ENCODE assay signal across 8 cellular contexts in the genomic region with DNA sequence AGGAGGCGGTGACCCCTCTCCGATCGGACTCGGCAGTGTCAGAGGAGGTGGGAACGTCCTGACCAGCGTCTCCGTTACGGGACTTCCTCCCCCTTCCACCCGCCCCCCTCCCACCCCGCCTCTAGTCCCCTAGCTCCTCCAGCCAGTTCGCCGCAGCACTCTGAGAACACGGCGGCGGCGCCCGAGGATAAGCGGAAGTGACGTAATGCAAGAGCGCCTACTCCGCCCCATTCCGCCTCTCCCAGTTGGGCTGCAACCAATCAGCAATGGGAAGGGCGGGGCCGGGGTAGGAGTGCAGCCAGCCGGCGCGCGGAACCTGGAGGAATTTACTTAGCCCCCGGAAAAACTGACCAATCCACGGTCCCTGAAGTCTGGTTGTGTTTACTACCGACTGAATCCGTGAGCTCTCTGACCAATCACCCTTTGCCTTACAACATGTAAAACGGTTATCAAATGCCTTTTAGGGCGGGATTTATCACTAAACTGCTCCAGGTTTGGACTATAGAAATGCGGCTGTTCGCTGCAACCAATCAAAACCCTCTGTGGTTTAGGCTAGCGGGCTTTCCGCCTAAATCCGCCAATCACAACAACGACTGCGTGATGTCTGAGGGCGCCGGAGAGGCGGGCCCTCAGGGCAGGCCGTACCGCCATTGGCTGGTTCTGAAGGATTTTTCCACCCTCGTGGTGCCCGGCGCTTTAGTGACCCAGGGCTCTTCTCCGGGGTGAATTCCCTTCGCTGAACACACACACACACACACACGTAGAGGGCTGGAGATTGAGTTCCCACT. TPM values are rescaled to one million over a fixed set of nuclear protein-coding genes. Genes with fewer than 3 reads are reported as not detected.
DNase-seq lines count a peak whose midpoint lies in the region; ATAC-seq, FAIRE-seq and TF ChIP-seq lines count a peak whose summit lies in the region.

A gene with protein sequence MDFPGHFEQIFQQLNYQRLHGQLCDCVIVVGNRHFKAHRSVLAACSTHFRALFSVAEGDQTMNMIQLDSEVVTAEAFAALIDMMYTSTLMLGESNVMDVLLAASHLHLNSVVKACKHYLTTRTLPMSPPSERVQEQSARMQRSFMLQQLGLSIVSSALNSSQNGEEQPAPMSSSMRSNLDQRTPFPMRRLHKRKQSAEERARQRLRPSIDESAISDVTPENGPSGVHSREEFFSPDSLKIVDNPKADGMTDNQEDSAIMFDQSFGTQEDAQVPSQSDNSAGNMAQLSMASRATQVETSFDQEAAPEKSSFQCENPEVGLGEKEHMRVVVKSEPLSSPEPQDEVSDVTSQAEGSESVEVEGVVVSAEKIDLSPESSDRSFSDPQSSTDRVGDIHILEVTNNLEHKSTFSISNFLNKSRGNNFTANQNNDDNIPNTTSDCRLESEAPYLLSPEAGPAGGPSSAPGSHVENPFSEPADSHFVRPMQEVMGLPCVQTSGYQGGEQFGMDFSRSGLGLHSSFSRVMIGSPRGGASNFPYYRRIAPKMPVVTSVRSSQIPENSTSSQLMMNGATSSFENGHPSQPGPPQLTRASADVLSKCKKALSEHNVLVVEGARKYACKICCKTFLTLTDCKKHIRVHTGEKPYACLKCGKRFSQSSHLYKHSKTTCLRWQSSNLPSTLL (minus strand): TSS at position 202 of the 788 bp plus-strand sequence. CDS start 22,899 bp downstream, outside the sequence.

- H3K4me1 ChIP-seq in keratinocyte (ENCODE audit: control insufficient read depth, extremely low read depth, insufficient read depth, low read length) = peaks cover 22% of the 10 kb centered on the region

- no peaks in the 10 kb centered on the region for H4K20me1 ChIP-seq in keratinocyte (ENCODE audit: control insufficient read depth, extremely low read depth, insufficient read depth, low read length)

- no peaks in the 10 kb centered on the region for H3K36me3 ChIP-seq in keratinocyte (ENCODE audit: control insufficient read depth in 2 of 2, extremely low read depth in 1 of 2, insufficient read depth in 2 of 2, low read length in 2 of 2)

- no peaks in the 10 kb centered on the region for H3K27me3 ChIP-seq in keratinocyte (ENCODE audit: control insufficient read depth, extremely low read depth, insufficient read depth, low read length)

- TF ChIP-seq CTCF in AG09309 (IDR thresholded peaks at IDR 0.05; ENCODE audit: control insufficient read depth, insufficient read depth, low read depth, low read length, missing control alignments) (no peak), keratinocyte (optimal IDR thresholded peaks at IDR 0.05 in 1 of 3, IDR thresholded peaks at IDR 0.05 in 1 of 3, conservative IDR thresholded peaks at IDR 0.05 in 1 of 3; ENCODE audit: extremely low read depth in 1 of 3, insufficient read depth in 2 of 3, low read length in 3 of 3) (no peak)

- H3K4me2 ChIP-seq in keratinocyte (ENCODE audit: control insufficient read depth, extremely low read depth, insufficient read depth, low read depth, low read length) = peak within 1 kb of the TSS; percentile 96

- H3K27ac ChIP-seq in keratinocyte (ENCODE audit: control insufficient read depth, insufficient read depth, low read length) = peak within 1 kb of the TSS; percentile 95

- H3K4me3 ChIP-seq in AG09309 (ENCODE audit: control insufficient read depth, low read depth, low read length) (peak within 1 kb of the TSS; percentile 71), keratinocyte (ENCODE audit: control insufficient read depth in 2 of 3, extremely low read depth in 1 of 3, insufficient read depth in 2 of 3, low read depth in 1 of 3, low read length in 3 of 3) (peak within 1 kb of the TSS; percentile 82 to 85 (median 84))

- DNase-seq in AG09309 (ENCODE audit: low read depth) (peak; percentile 100), NCI-H446 treated with DMSO at 0.1 percent for 48 hours (lab: John Stamatoyannopoulos, UW) (peak; percentile 99), cerebellar nuclear complex (lab: John Stamatoyannopoulos, UW) (peak; percentile 97 to 99), keratinocyte (ENCODE audit: low read depth, low spot score) (peak; percentile 98)
- peak; percentile 97 to 98 for DNase-seq in stimulated activated CD4-positive, alpha-beta T cell treated with anti-CD3 and anti-CD28 coated beads, Interleukin-15, amount 100 ng/mL, for 1 hour (ENCODE audit: low read depth in 1 of 2, low spot score in 1 of 2)

- FAIRE-seq in keratinocyte (lab: Jason Lieb, UNC) = peak; percentile 84

- no peaks in the 10 kb centered on the region for H3K9me3 ChIP-seq in keratinocyte (ENCODE audit: control insufficient read depth, low read depth, low read length)

- peak within 1 kb of the TSS; percentile 83 for H2AFZ ChIP-seq in keratinocyte (ENCODE audit: control insufficient read depth, low read length)

- ATAC-seq in GM19025 (IDR thresholded peaks at IDR 0.05; ENCODE audit: low read depth, unreplicated experiment) (peak; percentile 83), HG03354 (IDR thresholded peaks at IDR 0.05; ENCODE audit: poor library complexity, severe bottlenecking, unreplicated experiment) (peak; percentile 80)
- ATAC-seq in activated CD4-positive, CD25-positive, alpha-beta regulatory T cell treated with anti-CD3 and anti-CD28 coated beads, Interleukin-2, amount 50 U/mL, for 24 hours = peak; percentile 84 to 87

- H3K9me1 ChIP-seq in keratinocyte (ENCODE audit: control insufficient read depth, extremely low read depth, insufficient read depth, low read length) = no peaks in the 10 kb centered on the region

- dilution Hi-C loops in keratinocyte (cut with MboI; ENCODE audit: extremely low pct_ligation_motif_present, low sequenced_read_pairs) = no loop called here

- H3K79me2 ChIP-seq in keratinocyte (ENCODE audit: control insufficient read depth, insufficient read depth, low read length) = peaks cover 39% of the 10 kb centered on the region

- H3K9ac ChIP-seq in keratinocyte (ENCODE audit: control insufficient read depth, extremely low read depth, insufficient read depth, low read length) = peak within 1 kb of the TSS; percentile 93

RNA-seq across cellular contexts. Expression of the gene that starts here (rescaled TPM):
- polyA plus RNA-seq in keratinocyte = 10.2 to 14.5 TPM (median 12.6 TPM) in 3 replicates
- 2.4 TPM for polyA plus RNA-seq in keratinocyte (2011; ENCODE audit: low read depth)
- 4.3 and 6.6 TPM in 2 replicates for polyA plus RNA-seq in keratinocyte (2011; cell fraction: cytosol; rRNA removed)
- polyA plus RNA-seq in keratinocyte (2011; cell fraction: nucleus; rRNA removed) = 26.9 and 29.8 TPM in 2 replicates
- polyA plus RNA-seq in keratinocyte (2012; ENCODE audit: low replicate concordance) = 5.5 and 8.6 TPM in 2 replicates
- polyA minus RNA-seq in keratinocyte = 11.8 to 26.2 TPM (median 22.9 TPM) in 3 replicates
- polyA minus RNA-seq in keratinocyte (2011; cell fraction: cytosol; rRNA and poly(A)+ RNA removed) = 7.5 TPM
- 15.3 and 22.6 TPM in 2 replicates for polyA minus RNA-seq in keratinocyte (2011; cell fraction: nucleus; rRNA and poly(A)+ RNA removed)

Comparison
In these comparisons a context has a peak if more than half of its experiments do, and no peak if none do; other contexts are left out.
1. Peak in every context shown above with its lines: DNase-seq, ATAC-seq, H3K4me3 ChIP-seq and H3K27ac ChIP-seq.